Comparison of ENCODE assay signal across 8 cellular contexts in genomic region chr17:55421179-55421934, GRCh38. TPM values are rescaled to one million over a fixed set of nuclear protein-coding genes. Genes with fewer than 3 reads are reported as not detected.
DNase-seq lines count a peak whose midpoint lies in the region; ATAC-seq and TF ChIP-seq lines count a peak whose summit lies in the region.

TSS of gene MMD (minus strand) at chr17:55421835. CDS start at chr17:55421695, 140 bp downstream.

- no peaks in the 10 kb centered on the region for H3K27me3 ChIP-seq in OCI-LY1 (ENCODE audit: insufficient read depth, low read length)

- H4K20me1 ChIP-seq in OCI-LY1 (ENCODE audit: insufficient read depth, low read length), result no peaks in the 10 kb centered on the region

- H3K4me1 ChIP-seq in OCI-LY1 (ENCODE audit: insufficient read depth, low read length, severe bottlenecking), result peaks cover 63% of the 10 kb centered on the region

- peak within 1 kb of the TSS; percentile 97 for H3K4me2 ChIP-seq in OCI-LY1 (ENCODE audit: low read length)

- H3F3A ChIP-seq in OCI-LY1 (ENCODE audit: insufficient read depth, low read length), result 0 out of 2 replicates have a peak, but pooled peaks cover 3% of the 10 kb centered on the region

- peaks cover 6% of the 10 kb centered on the region for H3K4me1 Mint-ChIP-seq in MCF 10A (ENCODE audit: insufficient read depth, unreplicated experiment)

- peaks cover 26% of the 10 kb centered on the region for H3K27me3 Mint-ChIP-seq in MCF 10A (ENCODE audit: insufficient read depth, unreplicated experiment)

- peak within 1 kb of the TSS; percentile 39 for H3K27ac Mint-ChIP-seq in MCF 10A (ENCODE audit: low read depth, unreplicated experiment)

- H3K36me3 Mint-ChIP-seq in MCF 10A (ENCODE audit: insufficient read depth, unreplicated experiment), result no peaks in the 10 kb centered on the region

- CTCF ChIA-PET in MCF 10A (lab: Yijun Ruan, JAX), result interaction anchor here (0.8 to 1.1 kb wide), 2 partner anchors 12 to 90 kb away, joined by 3 to 4 read pairs; partner anchors contain the start of gene SMIM36

- H2AFZ ChIP-seq in OCI-LY1 (ENCODE audit: low read length), result peak within 1 kb of the TSS; percentile 57; the same call in 1 of the 2 replicates

- H3K36me3 ChIP-seq in OCI-LY1 (ENCODE audit: insufficient read depth, low read length), result peaks cover 30% of the 10 kb centered on the region

- peaks cover 50% of the 10 kb centered on the region for H3K79me2 ChIP-seq in OCI-LY1 (ENCODE audit: insufficient read depth, low read length)

- POLR2A ChIA-PET in MCF 10A (lab: Yijun Ruan, JAX), result interaction anchor here (0.5 to 3.4 kb wide), 9 partner anchors 10 to 1896 kb away, joined by 3 to 41 read pairs (median 4); no protein-coding TSS in a partner anchor

- no peaks in the 10 kb centered on the region for H3K9me3 ChIP-seq in OCI-LY1 (ENCODE audit: low read length)

- no TSS peak for BruUV-seq in MCF 10A (replicated peaks; lab: Mats Ljungman, UMichigan)

- H3K9me3 Mint-ChIP-seq in MCF 10A (ENCODE audit: unreplicated experiment), result peaks cover 6% of the 10 kb centered on the region

- intact Hi-C loops in MCF 10A (cut with micrococcal nuclease), result loop anchor here (5.0 kb wide), 1 partner anchor 76 kb away; no protein-coding TSS in a partner anchor

- H3K27ac ChIP-seq in OCI-LY1 (ENCODE audit: low read depth, low read length, poor library complexity, severe bottlenecking), result peak within 1 kb of the TSS; percentile 95

- TF ChIP-seq CTCF in OCI-LY1 (IDR thresholded peaks at IDR 0.05; ENCODE audit: low read length) (no peak), MCF 10A (IDR thresholded peaks at IDR 0.05; ENCODE audit: unreplicated experiment) (no peak)

- H3K4me3 Mint-ChIP-seq in MCF 10A (ENCODE audit: unreplicated experiment), result peak within 1 kb of the TSS; percentile 84

- H3K9me2 ChIP-seq in OCI-LY1 (ENCODE audit: low read depth, low read length), result no peaks in the 10 kb centered on the region

- ATAC-seq in HG02885 (IDR thresholded peaks at IDR 0.05; ENCODE audit: poor library complexity, unreplicated experiment), result peak; percentile 3

- peak within 1 kb of the TSS; percentile 95 for H3K4me3 ChIP-seq in OCI-LY1 (ENCODE audit: low read depth, low read length, poor library complexity, severe bottlenecking)

- peak within 1 kb of the TSS; percentile 97 for H3K9ac ChIP-seq in OCI-LY1 (ENCODE audit: low read length)

- peak; percentile 10 for DNase-seq in stimulated activated CD8-positive, alpha-beta memory T cell treated with anti-CD3 and anti-CD28 coated beads, Interleukin-12 subunit alpha, Interleukin-12 subunit beta, amount 100 ng/mL, for 4 hours (ENCODE audit: low read depth)
- DNase-seq in stimulated activated CD8-positive, alpha-beta memory T cell treated with anti-CD3 and anti-CD28 coated beads, Interleukin-4, amount 100 ng/mL, for 48 hours, result no peak
- DNase-seq in MCF 10A (ENCODE audit: unreplicated experiment) (peak; percentile 45), kidney glomerular epithelial cell (lab: John Stamatoyannopoulos, UW) (peak; percentile 35), NCI-H187 (lab: John Stamatoyannopoulos, UW) (no peak)
- DNase-seq in stimulated activated CD4-positive, alpha-beta T cell treated with anti-CD3 and anti-CD28 coated beads, Interleukin-4, amount 100 ng/mL, for 1 hour, result peak; percentile 25

RNA-seq across cellular contexts. Expression of gene MMD, which starts in this region (rescaled TPM):
- 4.5 and 5.9 TPM in 2 replicates for total RNA-seq in MCF 10A (2022)

Comparison
In these comparisons a context has a peak if more than half of its experiments do, and no peak if none do; other contexts are left out.
1. DNase-seq: peak in stimulated activated CD8-positive, alpha-beta memory T cell treated with anti-CD3 and anti-CD28 coated beads, Interleukin-12 subunit alpha, Interleukin-12 subunit beta, amount 100 ng/mL, for 4 hours (single experiment), MCF 10A (single experiment), kidney glomerular epithelial cell (single experiment) and stimulated activated CD4-positive, alpha-beta T cell treated with anti-CD3 and anti-CD28 coated beads, Interleukin-4, amount 100 ng/mL, for 1 hour (single experiment); none in stimulated activated CD8-positive, alpha-beta memory T cell treated with anti-CD3 and anti-CD28 coated beads, Interleukin-4, amount 100 ng/mL, for 48 hours (single experiment) and NCI-H187 (0 of 2).